ENCODE assay signal across 23 cellular contexts in genomic region chr10:6128087-6128486, GRCh38. TPM values are rescaled to one million over a fixed set of nuclear protein-coding genes. Genes with fewer than 3 reads are reported as not detected.
A peak's percentile ranks its signal among the peaks of the same experiment; 100 is the strongest.
DNase-seq lines count a peak whose midpoint lies in the region; ATAC-seq and TF ChIP-seq lines count a peak whose summit lies in the region.
"Had no signal": no experiment of that assay in that cellular context is flagged by ENCODE, and none has a peak within 500 bp of the region (broad histone marks: within the 10 kb centered on the region; RNA-seq: fewer than 3 reads in every experiment).

No MANE protein-coding gene starts in this region.

- no peak for TF ChIP-seq CTCF in coronary artery (IDR thresholded peaks at IDR 0.05)

- no peak overlapping the region for H3K4me3 Mint-ChIP-seq in activated T-cell treated with anti-CD3 and anti-CD28 coated beads, Interleukin-2, amount 50 U/mL, for 24 hours
- H3K4me3 Mint-ChIP-seq: CD8-positive, alpha-beta memory T cell had no signal

- ATAC-seq in HG02973 (IDR thresholded peaks at IDR 0.05; ENCODE audit: unreplicated experiment) = no peak
- no peak for ATAC-seq in stimulated activated naive CD8-positive, alpha-beta T cell treated with anti-CD3 and anti-CD28 coated beads, Interleukin-15, Interleukin-2, amounts not matched to agents 100 U/mL and 50 U/mL, for 24 hours
- ATAC-seq: GM12878, SK-N-SH treated with all-trans-retinoic acid at 6 μM for 48 hours had no signal

- peak; percentile 29 for DNase-seq in activated T-cell treated with anti-CD3 and anti-CD28 coated beads, Interleukin-2, amount 50 U/mL, for 24 hours
- no peak for DNase-seq in activated T-cell treated with anti-CD3 and anti-CD28 coated beads, Interleukin-2, amount 50 U/mL, for 48 hours
- peak; percentile 67 for DNase-seq in coronary artery (ENCODE audit: low spot score)
- DNase-seq in mesenteric fat pad (ENCODE audit: low spot score) = peak; percentile 59
- no peak for DNase-seq in stimulated activated naive CD8-positive, alpha-beta T cell treated with anti-CD3 and anti-CD28 coated beads, Interleukin-15, Interleukin-2, amounts not matched to agents 100 U/mL and 50 U/mL, for 24 hours
- DNase-seq in LoVo (ENCODE audit: low spot score) = no peak
- DNase-seq: CD8-positive, alpha-beta memory T cell; DMS 273 treated with DMSO at 0.1 percent for 48 hours; DMS79; GDM1; NCI-H1092 treated with DMSO at 0.1 percent for 48 hours; NCI-H1436; NCI-H187 treated with DMSO at 0.1 percent for 48 hours; NCI-H2107; NCI-H524 treated with DMSO at 0.1 percent for 48 hours; NK-92 treated with Interleukin-12 subunit alpha and Interleukin-12 subunit beta, amount 100 ng/mL, for 24 hours; PC-9 had no signal

- no peaks in the 10 kb centered on the region for H3K27me3 Mint-ChIP-seq in activated T-cell treated with anti-CD3 and anti-CD28 coated beads, Interleukin-2, amount 50 U/mL, for 24 hours

- no peak overlapping the region for H3K27ac Mint-ChIP-seq in activated T-cell treated with anti-CD3 and anti-CD28 coated beads, Interleukin-2, amount 50 U/mL, for 24 hours

- H3K36me3 Mint-ChIP-seq in activated T-cell treated with anti-CD3 and anti-CD28 coated beads, Interleukin-2, amount 50 U/mL, for 24 hours (ENCODE audit: low read depth) = no peaks in the 10 kb centered on the region

- no peaks in the 10 kb centered on the region for H3K9me3 Mint-ChIP-seq in activated T-cell treated with anti-CD3 and anti-CD28 coated beads, Interleukin-2, amount 50 U/mL, for 24 hours

- H3K4me3 ChIP-seq in coronary artery = no peak overlapping the region
- H3K4me3 ChIP-seq: GM12878, PC-9, SJCRH30 had no signal

- H3K27ac ChIP-seq in coronary artery = no peak overlapping the region
- H3K27ac ChIP-seq: C4-2B, HL-60, PC-9, SJCRH30 had no signal

- H3K4me1 Mint-ChIP-seq in activated T-cell treated with anti-CD3 and anti-CD28 coated beads, Interleukin-2, amount 50 U/mL, for 24 hours (ENCODE audit: low read depth) = peaks cover 50% of the 10 kb centered on the region

RNA-seq across cellular contexts. Expression of gene RBM17, which starts 39.3 kb away (rescaled TPM):
- 137 TPM for total RNA-seq in mesenteric fat pad

Comparison
In these comparisons a context has a peak if more than half of its experiments do, and no peak if none do; other contexts are left out.
1. DNase-seq: peak in activated T-cell treated with anti-CD3 and anti-CD28 coated beads, Interleukin-2, amount 50 U/mL, for 24 hours (single experiment), coronary artery (single experiment) and mesenteric fat pad (single experiment); none in activated T-cell treated with anti-CD3 and anti-CD28 coated beads, Interleukin-2, amount 50 U/mL, for 48 hours (0 of 2), stimulated activated naive CD8-positive, alpha-beta T cell treated with anti-CD3 and anti-CD28 coated beads, Interleukin-15, Interleukin-2, amounts not matched to agents 100 U/mL and 50 U/mL, for 24 hours (single experiment) and LoVo (single experiment).